ENCODE assay signal across 13 cellular contexts in genomic region chr2:217108575-217109027, GRCh38.
"Had no signal": no experiment of that assay in that cellular context is flagged by ENCODE, and none has a peak within 500 bp of the region (broad histone marks: within the 10 kb centered on the region; RNA-seq: fewer than 3 reads in every experiment).

No MANE protein-coding gene starts in this region.

- H3K9me3 Mint-ChIP-seq: activated naive CD4-positive, alpha-beta T cell treated with anti-CD3 and anti-CD28 coated beads, Interleukin-2, amount 10 ng/mL, durations not matched to agents 7 days and 5 days; activated T-helper 17 cell treated with anti-CD3 and anti-CD28 coated beads, Interleukin-2, amount 50 U/mL, for 72 hours had no signal

- H2AFZ ChIP-seq: parathyroid adenoma had no signal

- H3K9ac ChIP-seq: parathyroid adenoma had no signal

- H3K9me3 ChIP-seq: gastroesophageal sphincter, left lung, uterus had no signal

- H3K27ac ChIP-seq: gastroesophageal sphincter, left lung, parathyroid adenoma, uterus had no signal

- ATAC-seq: activated T-helper 17 cell treated with anti-CD3 and anti-CD28 coated beads, Interleukin-2, amount 50 U/mL, for 72 hours; gastroesophageal sphincter; left lung; WTC11 had no signal

- H3K4me1 ChIP-seq: left lung, parathyroid adenoma, uterus had no signal

- H3K4me3 Mint-ChIP-seq: activated naive CD4-positive, alpha-beta T cell treated with anti-CD3 and anti-CD28 coated beads, Interleukin-2, amount 10 ng/mL, durations not matched to agents 7 days and 5 days; activated T-helper 17 cell treated with anti-CD3 and anti-CD28 coated beads, Interleukin-2, amount 50 U/mL, for 72 hours; memory B cell; neural crest cell; WTC11 had no signal

- H3K36me3 ChIP-seq: gastroesophageal sphincter, left lung, uterus had no signal

- H3K27ac Mint-ChIP-seq: activated naive CD4-positive, alpha-beta T cell treated with anti-CD3 and anti-CD28 coated beads, Interleukin-2, amount 10 ng/mL, durations not matched to agents 7 days and 5 days; activated T-helper 17 cell treated with anti-CD3 and anti-CD28 coated beads, Interleukin-2, amount 50 U/mL, for 72 hours; memory B cell; WTC11 had no signal

- H3K4me3 ChIP-seq: gastroesophageal sphincter, left lung, uterus had no signal

- H3K79me2 ChIP-seq: parathyroid adenoma had no signal

- DNase-seq: activated CD4-positive, alpha-beta T cell treated with anti-CD3 and anti-CD28 coated beads for 48 hours; activated naive CD4-positive, alpha-beta T cell treated with anti-CD3 and anti-CD28 coated beads, Interleukin-2, amount 10 ng/mL, durations not matched to agents 7 days and 5 days; activated T-cell treated with anti-CD3 and anti-CD28 coated beads for 4 hours; effector CD8-positive, alpha-beta T cell; left lung; small intestine; uterus had no signal

- H3K27me3 ChIP-seq: gastroesophageal sphincter, left lung, uterus had no signal

- H3K4me1 Mint-ChIP-seq: activated T-helper 17 cell treated with anti-CD3 and anti-CD28 coated beads, Interleukin-2, amount 50 U/mL, for 72 hours; memory B cell had no signal

- H3K36me3 Mint-ChIP-seq: activated naive CD4-positive, alpha-beta T cell treated with anti-CD3 and anti-CD28 coated beads, Interleukin-2, amount 10 ng/mL, durations not matched to agents 7 days and 5 days; memory B cell; WTC11 had no signal
